In genomic region chr6:121686611-121687023, GRCh38 we compare ENCODE assay signal across 15 cellular contexts.
A peak's percentile ranks its signal among the peaks of the same experiment; 100 is the strongest.
DNase-seq lines count a peak whose midpoint lies in the region; ATAC-seq and TF ChIP-seq lines count a peak whose summit lies in the region.
"Had no signal": no experiment of that assay in that cellular context is flagged by ENCODE, and none has a peak within 500 bp of the region (broad histone marks: within the 10 kb centered on the region; RNA-seq: fewer than 3 reads in every experiment).

No MANE protein-coding gene starts in this region.

- TF ChIP-seq CTCF in AG04450 (IDR thresholded peaks at IDR 0.05; ENCODE audit: low read depth, low read length) = no peak

- H4K8ac ChIP-seq in mesenchymal stem cell (ENCODE audit: low read length) = no peak overlapping the region

- no peak for ATAC-seq in GM19328 (IDR thresholded peaks at IDR 0.05; ENCODE audit: unreplicated experiment)

- DNase-seq in AG04450 (ENCODE audit: low read depth, low spot score) = no peak
- DNase-seq in ELF-1 (ENCODE audit: low read depth, low spot score) = peak; percentile 87
- peak; percentile 23 for DNase-seq in NCI-H774 (lab: John Stamatoyannopoulos, UW)
- DNase-seq in mesenchymal stem cell = no peak
- DNase-seq in DMS53 (lab: John Stamatoyannopoulos, UW) = no peak
- DNase-seq in D341Med (ENCODE audit: low spot score) = no peak
- DNase-seq: effector CD4-positive, alpha-beta T cell; Kasumi-1; NCI-H1436; NCI-H226; SIG-M5 had no signal

- H3K27me3 ChIP-seq in AG04450 (ENCODE audit: control insufficient read depth, insufficient read depth, low read length) (no peaks in the 10 kb centered on the region), mesenchymal stem cell (ENCODE audit: control insufficient read depth in 1 of 2, insufficient read depth in 1 of 2, low read length in 2 of 2) (no peaks in the 10 kb centered on the region)
- H3K27me3 ChIP-seq: adrenal gland, esophagus muscularis mucosa had no signal

- no peak overlapping the region for H3K14ac ChIP-seq in mesenchymal stem cell (ENCODE audit: low read length in 2 of 2)

- no peaks in the 10 kb centered on the region for H3K79me1 ChIP-seq in mesenchymal stem cell (replicated peaks; ENCODE audit: low read length, poor library complexity, severe bottlenecking)

- H3K18ac ChIP-seq in mesenchymal stem cell (ENCODE audit: low read depth in 1 of 2, low read length in 2 of 2) = no peak overlapping the region

- H2AK5ac ChIP-seq in mesenchymal stem cell (ENCODE audit: low read length, severe bottlenecking) = no peak overlapping the region

- POLR2A ChIA-PET in AG04450 (lab: Yijun Ruan, JAX) = no interaction called here

- H3K4me2 ChIP-seq in mesenchymal stem cell (ENCODE audit: low read length, poor library complexity, severe bottlenecking) = no peak overlapping the region

- no peak overlapping the region for H3K27ac ChIP-seq in AG04450 (ENCODE audit: low read depth, low read length)
- H3K27ac ChIP-seq in mesenchymal stem cell (ENCODE audit: low read length, poor library complexity, severe bottlenecking) = no peak overlapping the region
- H3K27ac ChIP-seq: adrenal gland, esophagus muscularis mucosa, VCaP had no signal

- peak overlapping the region; percentile 13 for H4K91ac ChIP-seq in mesenchymal stem cell (ENCODE audit: low read length)

- no peak overlapping the region for H2BK15ac ChIP-seq in mesenchymal stem cell (ENCODE audit: low read depth, poor library complexity, severe bottlenecking)

- H3K36me3 ChIP-seq in mesenchymal stem cell (ENCODE audit: control insufficient read depth in 1 of 2, insufficient read depth in 2 of 2, low read depth in 1 of 2, low read length in 2 of 2) = no peaks in the 10 kb centered on the region
- H3K36me3 ChIP-seq: adrenal gland, esophagus muscularis mucosa had no signal

- H2BK12ac ChIP-seq in mesenchymal stem cell (ENCODE audit: low read length in 2 of 2) = peak overlapping the region in 1 of 2 experiments; percentile 21

- H3K4ac ChIP-seq in mesenchymal stem cell (ENCODE audit: low read depth in 1 of 2, low read length in 2 of 2) = no peak overlapping the region

- H2AFZ ChIP-seq in mesenchymal stem cell (ENCODE audit: low read depth, low read length) = no peak overlapping the region

- WGBS in mesenchymal stem cell = 83% methylated on average over 27 of the region's 29 CpGs

- no peak overlapping the region for H3K9ac ChIP-seq in mesenchymal stem cell (ENCODE audit: low read length)

- no peak overlapping the region for H2BK120ac ChIP-seq in mesenchymal stem cell (ENCODE audit: low read depth, low read length)

- H3K9me3 ChIP-seq in AG04450 (ENCODE audit: control insufficient read depth, insufficient read depth, low read length) (peaks cover 11% of the 10 kb centered on the region; the same call in 1 of the 2 replicates), mesenchymal stem cell (ENCODE audit: control insufficient read depth, low read length) (no peaks in the 10 kb centered on the region)
- H3K9me3 ChIP-seq: adrenal gland, esophagus muscularis mucosa had no signal

- CTCF ChIA-PET in AG04450 (lab: Charles Lee) = no interaction called here

- H3K4me1 ChIP-seq in mesenchymal stem cell (ENCODE audit: control insufficient read depth, insufficient read depth, low read depth, low read length) = no peaks in the 10 kb centered on the region

- no peak overlapping the region for H3K23ac ChIP-seq in mesenchymal stem cell (ENCODE audit: low read length in 2 of 2)

- H2BK5ac ChIP-seq in mesenchymal stem cell (ENCODE audit: low read depth, low read length, poor library complexity, severe bottlenecking) = no peak overlapping the region

- peak overlapping the region; percentile 38; the same call in 1 of the 2 replicates for H3K4me3 ChIP-seq in AG04450 (ENCODE audit: low read depth, low read length)
- H3K4me3 ChIP-seq in mesenchymal stem cell (ENCODE audit: insufficient read depth in 1 of 2, low read depth in 1 of 2, low read length in 2 of 2) = peak overlapping the region in 1 of 2 experiments; percentile 2
- H3K4me3 ChIP-seq: adrenal gland had no signal

Comparison
In these comparisons a context has a peak if more than half of its experiments do, and no peak if none do; other contexts are left out.
1. DNase-seq: peak in ELF-1 (single experiment) and NCI-H774 (single experiment); none in AG04450 (single experiment), mesenchymal stem cell (single experiment), DMS53 (single experiment) and D341Med (single experiment).